In the genomic region with DNA sequence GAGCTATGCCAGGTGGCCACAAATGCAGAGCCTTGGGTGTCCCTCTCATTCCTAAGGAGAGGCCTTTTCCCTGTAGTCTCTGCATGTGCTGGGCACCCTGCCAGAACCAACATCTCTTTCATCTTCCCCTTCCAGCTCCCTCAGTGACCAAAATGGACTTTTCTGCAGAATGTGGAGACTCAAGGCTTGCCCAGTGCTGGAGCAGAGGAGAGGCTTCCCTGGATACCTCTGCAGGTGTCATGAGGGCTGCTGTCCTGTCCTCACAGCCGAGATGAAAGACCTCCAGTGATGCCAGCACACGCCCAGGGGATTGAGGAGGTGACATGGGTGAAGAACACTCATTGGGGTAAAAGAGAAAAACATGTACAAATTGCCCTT, we compare ENCODE assay signal across 16 cellular contexts.
DNase-seq lines count a peak whose midpoint lies in the region; TF ChIP-seq lines count a peak whose summit lies in the region.
"Had no signal": no experiment of that assay in that cellular context is flagged by ENCODE, and none has a peak within 500 bp of the region (broad histone marks: within the 10 kb centered on the region; RNA-seq: fewer than 3 reads in every experiment).

No MANE protein-coding gene starts in this region.

- H3K27me3 ChIP-seq in left ventricle myocardium inferior (ENCODE audit: low read depth) = peaks cover 10% of the 10 kb centered on the region
- H3K27me3 ChIP-seq in right atrium auricular region = no peaks in the 10 kb centered on the region
- H3K27me3 ChIP-seq in sigmoid colon = no peaks in the 10 kb centered on the region
- H3K27me3 ChIP-seq: BLaER1 had no signal

- no peak for TF ChIP-seq POLR2A in sigmoid colon (IDR thresholded peaks at IDR 0.05)
- no peak for TF ChIP-seq POLR2A in erythroblast (IDR thresholded peaks at IDR 0.05; ENCODE audit: low read length)

- TF ChIP-seq CTCF in left ventricle myocardium inferior (IDR thresholded peaks at IDR 0.05; ENCODE audit: borderline replicate concordance) (no peak), right atrium auricular region (IDR thresholded peaks at IDR 0.05) (no peak), sigmoid colon (IDR thresholded peaks at IDR 0.05) (no peak)

- H3K9me3 ChIP-seq in left ventricle myocardium inferior (replicated peaks) (no peaks in the 10 kb centered on the region), right atrium auricular region (no peaks in the 10 kb centered on the region), sigmoid colon (no peaks in the 10 kb centered on the region)
- H3K9me3 ChIP-seq: Caco-2 had no signal

- no peak overlapping the region for H3K4me3 ChIP-seq in left ventricle myocardium inferior
- no peak overlapping the region for H3K4me3 ChIP-seq in right atrium auricular region
- H3K4me3 ChIP-seq in sigmoid colon = no peak overlapping the region
- H3K4me3 ChIP-seq: BLaER1, GM23248 had no signal

- H3K36me3 ChIP-seq in left ventricle myocardium inferior (no peaks in the 10 kb centered on the region), right atrium auricular region (no peaks in the 10 kb centered on the region), sigmoid colon (no peaks in the 10 kb centered on the region)
- H3K36me3 ChIP-seq: BLaER1 had no signal

- intact Hi-C loops in left ventricle myocardium inferior (cut with micrococcal nuclease) (no loop called here), sigmoid colon (cut with DNase I) (no loop called here)

- no peak for TF ChIP-seq EP300 in sigmoid colon (IDR thresholded peaks at IDR 0.05)

- H3K27ac ChIP-seq in left ventricle myocardium inferior (replicated peaks) = peak overlapping the region; percentile 51
- H3K27ac ChIP-seq in right atrium auricular region = no peak overlapping the region
- H3K27ac ChIP-seq in sigmoid colon = no peak overlapping the region
- H3K27ac ChIP-seq: 22Rv1, BLaER1, C4-2B, GM23248 had no signal

- DNase-seq in DMS79 (lab: John Stamatoyannopoulos, UW) = peak; percentile 7
- DNase-seq in DMS79 treated with DMSO at 0.1 percent for 48 hours (lab: John Stamatoyannopoulos, UW) = no peak
- no peak for DNase-seq in left ventricle myocardium inferior
- DNase-seq in right atrium auricular region (ENCODE audit: low spot score) = no peak
- peak; percentile 28 for DNase-seq in islet precursor cell
- peak; percentile 51 for DNase-seq in sigmoid colon
- DNase-seq in DMS114 treated with DMSO at 0.1 percent for 48 hours (lab: John Stamatoyannopoulos, UW; ENCODE audit: unreplicated experiment) = no peak
- DNase-seq in erythroblast (lab: John Stamatoyannopoulos, UW) = no peak
- DNase-seq: Caco-2; CD4-positive, CD25-positive, alpha-beta regulatory T cell; CD8-positive, alpha-beta T cell; DND-41; GM23248 had no signal

- H3K4me1 ChIP-seq in left ventricle myocardium inferior (no peaks in the 10 kb centered on the region), right atrium auricular region (peaks cover 0 to 8% of the 10 kb centered on the region in 2 donors), sigmoid colon (no peaks in the 10 kb centered on the region)
- H3K4me1 ChIP-seq: Caco-2 had no signal

- 37 to 57% methylated on average over 2 of the region's 2 CpGs for WGBS in sigmoid colon, 2 donors

Comparison
In these comparisons a context has a peak if more than half of its experiments do, and no peak if none do; other contexts are left out.
1. DNase-seq: peak in DMS79 (single experiment), islet precursor cell (single experiment) and sigmoid colon (single experiment); none in DMS79 treated with DMSO at 0.1 percent for 48 hours (single experiment), left ventricle myocardium inferior (single experiment), right atrium auricular region (single experiment), DMS114 treated with DMSO at 0.1 percent for 48 hours (single experiment) and erythroblast (0 of 2).